Comparison of ENCODE assay signal across 18 cellular contexts in genomic region chr1:18539171-18539570, GRCh38. TPM values are rescaled to one million over a fixed set of nuclear protein-coding genes. Genes with fewer than 3 reads are reported as not detected.
DNase-seq lines count a peak whose midpoint lies in the region; TF ChIP-seq lines count a peak whose summit lies in the region.
"Had no signal": no experiment of that assay in that cellular context is flagged by ENCODE, and none has a peak within 500 bp of the region (broad histone marks: within the 10 kb centered on the region; RNA-seq: fewer than 3 reads in every experiment).

No MANE protein-coding gene starts in this region.

- H3K9me3 ChIP-seq in thyroid gland (no peaks in the 10 kb centered on the region), PC-9 (ENCODE audit: insufficient read depth, low read depth) (no peaks in the 10 kb centered on the region)
- H3K9me3 ChIP-seq: SJSA1 had no signal

- no peak overlapping the region for H3K4me2 ChIP-seq in PC-9

- CTCF ChIA-PET in PC-9 (lab: Charles Lee): interaction anchor here (0.6 kb wide), 1 partner anchor 17 kb away, joined by 3 read pairs; no protein-coding TSS in a partner anchor

- H3K79me2 ChIP-seq in PC-9 (ENCODE audit: low read depth): no peaks in the 10 kb centered on the region

- H3K4me1 ChIP-seq in thyroid gland: no peaks in the 10 kb centered on the region
- H3K4me1 ChIP-seq in PC-9 (replicated peaks; ENCODE audit: insufficient read depth): no peaks in the 10 kb centered on the region
- H3K4me1 ChIP-seq: esophagus muscularis mucosa, SJSA1 had no signal

- BruUV-seq in PC-9 (replicated peaks; lab: Mats Ljungman, UMichigan): no TSS peak

- no peaks in the 10 kb centered on the region for H3K9me2 ChIP-seq in PC-9 (ENCODE audit: insufficient read depth)

- H3K4me3 ChIP-seq in thyroid gland (replicated peaks in 1 of 3) (no peak overlapping the region), PC-9 (no peak overlapping the region)
- H3K4me3 ChIP-seq: esophagus muscularis mucosa, SJSA1, skin epidermis had no signal

- H2AFZ ChIP-seq in PC-9: no peak overlapping the region

- DNase-seq in M059J (ENCODE audit: low read depth) (peak; percentile 9), NCI-H2171 (lab: John Stamatoyannopoulos, UW) (peak; percentile 85), islet precursor cell (peak; percentile 44), thyroid gland (peak; percentile 92 to 96), A172 (ENCODE audit: low spot score) (no peak), PC-9 (no peak), hypothalamus (lab: John Stamatoyannopoulos, UW) (no peak)
- DNase-seq: activated effector memory CD4-positive, alpha-beta T cell treated with Interleukin-2 at 50 U/mL for 16 hours; caudate nucleus; HCEC 1CT; Karpas-422; NCI-H510A; stimulated activated CD4-positive, alpha-beta T cell treated with anti-CD3 and anti-CD28 coated beads, Interleukin-4, amount 100 ng/mL, for 24 hours; substantia nigra had no signal

- intact Hi-C loops in thyroid gland (cut with DNase I) (no loop called here), PC-9 (cut with micrococcal nuclease; ENCODE audit: unreplicated experiment) (no loop called here)

- no peak for TF ChIP-seq POLR2A in thyroid gland (IDR thresholded peaks at IDR 0.05)

- H4K20me1 ChIP-seq in PC-9 (ENCODE audit: insufficient read depth): no peaks in the 10 kb centered on the region

- WGBS in thyroid gland, 2 donors: 34 to 40% methylated on average over 4 of the region's 4 CpGs

- TF ChIP-seq CTCF in thyroid gland (IDR thresholded peaks at IDR 0.05) (no peak), PC-9 (conservative IDR thresholded peaks at IDR 0.05) (no peak)

- no peaks in the 10 kb centered on the region for H3K36me3 ChIP-seq in thyroid gland
- H3K36me3 ChIP-seq in PC-9 (ENCODE audit: low read depth): no peaks in the 10 kb centered on the region
- H3K36me3 ChIP-seq: esophagus muscularis mucosa, SJSA1 had no signal

- no peaks in the 10 kb centered on the region for H3F3A ChIP-seq in PC-9 (ENCODE audit: insufficient read depth, low read depth)

- H3K27me3 ChIP-seq in thyroid gland (no peaks in the 10 kb centered on the region), PC-9 (ENCODE audit: insufficient read depth, low read depth) (peaks cover 67% of the 10 kb centered on the region)

- H3K27ac ChIP-seq in thyroid gland (no peak overlapping the region), PC-9 (no peak overlapping the region)
- H3K27ac ChIP-seq: esophagus muscularis mucosa, SJSA1, skin epidermis had no signal

- POLR2A ChIA-PET in PC-9 (lab: Charles Lee; ENCODE audit: unreplicated experiment): no interaction called here

RNA-seq across cellular contexts. Expression of gene KLHDC7A, which starts 58.4 kb away (rescaled TPM):
- total RNA-seq in M059J (2014; rRNA removed; shearing (Covaris generic)): 0.05 TPM in 1 of 2 replicates, not detected in the other
- total RNA-seq in thyroid gland: 1 to 10 TPM in 3 of 4 donors, under 1 TPM in 1; 0.40 to 9.9 (median 4.7) TPM
- total RNA-seq in A172 (2014; rRNA removed; shearing (Covaris generic)): 0.91 and 2.0 TPM in 2 replicates
- total RNA-seq in PC-9 (2021): 0.20 TPM in 1 of 2 replicates, not detected in the other
- total RNA-seq: B cell, esophagus muscularis mucosa, SJSA1 had no signal

Comparison
In these comparisons a context has a peak if more than half of its experiments do, and no peak if none do; other contexts are left out.
1. DNase-seq: peak in M059J (single experiment), NCI-H2171 (single experiment), islet precursor cell (single experiment) and thyroid gland (2 of 2); none in A172 (single experiment), PC-9 (0 of 2) and hypothalamus (0 of 51).